9 cellular contexts compared by ENCODE assay signal in the genomic region with DNA sequence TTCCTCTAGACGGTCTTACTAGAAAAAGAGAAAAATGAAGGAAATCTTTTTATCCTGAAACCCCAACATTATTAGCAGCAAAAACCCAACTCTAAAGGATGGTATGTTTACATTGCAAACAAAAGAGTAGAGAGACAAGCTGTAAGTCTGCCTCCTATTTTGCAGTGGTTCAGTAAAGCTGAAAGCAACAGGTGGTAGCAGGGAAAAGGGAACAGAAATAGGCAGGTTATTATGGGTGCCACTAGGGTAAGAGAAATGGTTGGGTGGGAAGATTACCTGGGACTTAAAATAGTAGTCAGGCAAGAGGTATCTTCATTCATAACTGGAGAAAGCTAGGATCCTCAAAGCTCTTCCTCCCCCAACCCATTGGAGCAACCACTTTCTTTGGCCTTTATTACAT.
"Had no signal": no experiment of that assay in that cellular context is flagged by ENCODE, and none has a peak within 500 bp of the region (broad histone marks: within the 10 kb centered on the region; RNA-seq: fewer than 3 reads in every experiment).

No MANE protein-coding gene starts in this region.

- H3K4me1 ChIP-seq: HAP-1 had no signal

- DNase-seq: GM23248, GOT3, H7, IMR-90, KG1 had no signal

- FAIRE-seq: HTR-8/SVneo, K562 had no signal

- H2AFZ ChIP-seq: GM23248 had no signal

- ATAC-seq: HCT116 had no signal

- H3K9ac ChIP-seq: GM23248 had no signal

- H3K9me3 ChIP-seq: HAP-1 had no signal

- H3K27ac ChIP-seq: GM23248 had no signal

- H3K4me3 ChIP-seq: GM23248, HAP-1, K562 had no signal
